In genomic region chr1:221576268-221576667, GRCh38 we compare ENCODE assay signal across 14 cellular contexts.
DNase-seq lines count a peak whose midpoint lies in the region; ATAC-seq and TF ChIP-seq lines count a peak whose summit lies in the region.
"Had no signal": no experiment of that assay in that cellular context is flagged by ENCODE, and none has a peak within 500 bp of the region (broad histone marks: within the 10 kb centered on the region; RNA-seq: fewer than 3 reads in every experiment).

No MANE protein-coding gene starts in this region.

- TF ChIP-seq CTCF in AG04450 (IDR thresholded peaks at IDR 0.05; ENCODE audit: low read depth, low read length) (no peak), HFFc6 (IDR thresholded peaks at IDR 0.05) (no peak), fibroblast of mammary gland (conservative IDR thresholded peaks at IDR 0.05; ENCODE audit: control insufficient read depth, insufficient read depth, low read depth, low read length) (no peak)

- CTCF ChIA-PET in AG04450 (lab: Charles Lee) = no interaction called here

- H3K4me3 Mint-ChIP-seq in HFFc6 = peak overlapping the region; percentile 39
- H3K4me3 Mint-ChIP-seq: activated naive CD8-positive, alpha-beta T cell had no signal

- no peaks in the 10 kb centered on the region for H3K27me3 Mint-ChIP-seq in HFFc6 (ENCODE audit: insufficient read depth)

- no peaks in the 10 kb centered on the region; the same call in 1 of the 2 replicates for H3K9me3 ChIP-seq in AG04450 (ENCODE audit: control insufficient read depth, insufficient read depth, low read length)
- H3K9me3 ChIP-seq: vagina had no signal

- no peaks in the 10 kb centered on the region for H3K27me3 ChIP-seq in AG04450 (ENCODE audit: control insufficient read depth, insufficient read depth, low read length)
- H3K27me3 ChIP-seq: vagina had no signal

- intact Hi-C loops in head of caudate nucleus (cut with DNase I) = no loop called here

- H3K4me3 ChIP-seq in AG04450 (ENCODE audit: low read depth, low read length) (no peak overlapping the region), fibroblast of mammary gland (ENCODE audit: control insufficient read depth, low read depth, low read length) (no peak overlapping the region)
- H3K4me3 ChIP-seq: vagina had no signal

- H3K36me3 Mint-ChIP-seq in HFFc6 (ENCODE audit: low read depth) = peaks cover 23% of the 10 kb centered on the region

- ATAC-seq in HG03565 (IDR thresholded peaks at IDR 0.05; ENCODE audit: unreplicated experiment) (no peak), GM19351 (IDR thresholded peaks at IDR 0.05; ENCODE audit: unreplicated experiment) (no peak)

- DNase-seq in AG04450 (ENCODE audit: low read depth, low spot score) (peak; percentile 86), HFFc6 (peak; percentile 79), SW480 (ENCODE audit: low spot score) (peak; percentile 2), fibroblast of mammary gland (ENCODE audit: low read depth) (peak; percentile 53), NCI-H748 treated with DMSO at 0.1 percent for 48 hours (lab: John Stamatoyannopoulos, UW) (no peak), head of caudate nucleus (no peak)
- DNase-seq: cortex of kidney; foreskin melanocyte; Right ventricle myocardium superior; stimulated activated CD4-positive, alpha-beta T cell treated with anti-CD3 and anti-CD28 coated beads, Interleukin-2, amount 100 ng/mL, for 48 hours had no signal

- peaks cover 19% of the 10 kb centered on the region for H3K9me3 Mint-ChIP-seq in HFFc6

- POLR2A ChIA-PET in AG04450 (lab: Yijun Ruan, JAX) = interaction anchor here (0.6 kb wide), 1 partner anchor 1067 kb away, joined by 3 read pairs; no protein-coding TSS in a partner anchor

- H3K4me1 Mint-ChIP-seq in HFFc6 (ENCODE audit: low read depth) = peaks cover 35% of the 10 kb centered on the region

- peak overlapping the region; percentile 50 for H3K27ac ChIP-seq in AG04450 (ENCODE audit: low read depth, low read length)
- H3K27ac ChIP-seq: vagina had no signal

- H3K27ac Mint-ChIP-seq in HFFc6 = peak overlapping the region; percentile 65
- H3K27ac Mint-ChIP-seq: activated naive CD8-positive, alpha-beta T cell had no signal

Comparison
In these comparisons a context has a peak if more than half of its experiments do, and no peak if none do; other contexts are left out.
1. DNase-seq: peak in AG04450 (single experiment), HFFc6 (single experiment), SW480 (single experiment) and fibroblast of mammary gland (single experiment); none in NCI-H748 treated with DMSO at 0.1 percent for 48 hours (single experiment) and head of caudate nucleus (0 of 42).